In the genomic region with DNA sequence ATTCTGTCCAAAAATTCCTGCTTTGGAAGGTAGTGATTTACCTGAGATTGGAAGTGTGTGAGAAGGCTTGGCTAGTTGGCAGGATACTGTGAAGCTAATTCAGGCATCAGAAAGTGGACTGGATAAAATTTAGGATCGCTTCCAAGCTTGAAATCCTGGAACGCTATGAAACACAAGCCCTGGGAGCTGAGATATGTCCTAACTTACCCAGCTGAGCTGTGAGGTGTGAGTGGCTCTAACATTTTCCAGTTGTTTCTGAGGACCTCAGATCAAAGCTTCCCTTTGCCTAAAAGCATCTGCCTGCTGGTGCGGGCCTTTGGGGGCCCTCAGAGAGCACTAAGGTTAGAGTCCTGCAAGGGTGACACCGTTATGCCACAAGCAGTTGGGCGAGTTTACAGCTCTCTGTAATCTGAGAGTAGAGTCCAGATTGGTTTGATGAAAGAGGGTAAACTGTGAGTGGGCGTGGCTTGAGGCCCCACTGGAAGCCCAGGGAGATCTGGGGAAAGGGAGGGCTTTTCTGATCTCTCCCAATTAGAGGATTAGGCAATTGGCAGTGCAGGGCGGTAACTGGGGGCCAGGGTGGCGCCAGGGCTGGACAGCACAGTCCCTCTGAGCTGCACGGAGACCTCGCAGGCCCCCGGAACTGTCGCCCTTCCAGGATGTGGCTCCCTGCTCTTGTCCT, we compare ENCODE assay signal across 1 cellular context.
TF ChIP-seq lines count a peak whose summit lies in the region.

No MANE protein-coding gene starts in this region.

TF ChIP-seq in HepG2, 621 proteins besides CTCF, POLR2A, EP300 and RAD21 (continued from another document and continues in another):
- TF ChIP-seq ZMYM4 (CRISPR knock-in tag; IDR thresholded peaks at IDR 0.05) (0 out of 2 replicates have a peak, but pooled peaks have one; percentile 11), ZNF337 (CRISPR knock-in tag; IDR thresholded peaks at IDR 0.05; ENCODE audit: borderline replicate concordance, low read depth) (no peak), KLF13 (CRISPR knock-in tag; IDR thresholded peaks at IDR 0.05) (no peak), SNRNP70 (IDR thresholded peaks at IDR 0.05; ENCODE audit: low read depth, low read length) (no peak), FOSL1 (CRISPR knock-in tag; IDR thresholded peaks at IDR 0.05; ENCODE audit: borderline replicate concordance) (no peak), ZNF24 (IDR thresholded peaks at IDR 0.05) (no peak), ISL2 (CRISPR knock-in tag; IDR thresholded peaks at IDR 0.05) (no peak), CEBPB (IDR thresholded peaks at IDR 0.05; ENCODE audit: borderline replicate concordance, low read depth, low read length) (peak; percentile 37; the same call in 1 of the 2 replicates), HMGA1 (CRISPR knock-in tag; conservative IDR thresholded peaks at IDR 0.05) (no peak), AGO1 (IDR thresholded peaks at IDR 0.05; ENCODE audit: low read depth, low read length, poor library complexity, severe bottlenecking) (no peak), ELF1 (CRISPR knock-in tag; IDR thresholded peaks at IDR 0.05) (no peak), ERF (CRISPR knock-in tag; IDR thresholded peaks at IDR 0.05) (no peak), PAWR (CRISPR knock-in tag; IDR thresholded peaks at IDR 0.05; ENCODE audit: borderline replicate concordance) (no peak), NR2C2 (CRISPR knock-in tag; IDR thresholded peaks at IDR 0.05; ENCODE audit: borderline replicate concordance) (no peak), POGZ (CRISPR knock-in tag; IDR thresholded peaks at IDR 0.05) (no peak; the same call in 1 of the 2 replicates), HDAC1 (CRISPR knock-in tag; IDR thresholded peaks at IDR 0.05) (peak; percentile 33; the same call in 1 of the 2 replicates), ZGPAT (CRISPR knock-in tag; IDR thresholded peaks at IDR 0.05) (no peak; the same call in 1 of the 2 replicates), TAF15 (IDR thresholded peaks at IDR 0.05; ENCODE audit: low read depth, low read length, poor library complexity, severe bottlenecking) (no peak), HES4 (CRISPR knock-in tag; IDR thresholded peaks at IDR 0.05; ENCODE audit: borderline replicate concordance) (no peak), IRF2 (CRISPR knock-in tag; IDR thresholded peaks at IDR 0.05) (0 out of 2 replicates have a peak, but pooled peaks have one; percentile 24), ZBTB38 (CRISPR knock-in tag; IDR thresholded peaks at IDR 0.05) (no peak), ZNF224 (CRISPR knock-in tag; IDR thresholded peaks at IDR 0.05) (no peak), SIN3A (IDR thresholded peaks at IDR 0.05; ENCODE audit: borderline replicate concordance, low read depth, low read length) (peak; percentile 29; the same call in 1 of the 2 replicates), TCF7L2 (IDR thresholded peaks at IDR 0.05; ENCODE audit: low read depth, low read length) (no peak), RFXANK (CRISPR knock-in tag; IDR thresholded peaks at IDR 0.05) (no peak), RELA (CRISPR knock-in tag; IDR thresholded peaks at IDR 0.05) (no peak), SMC3 (IDR thresholded peaks at IDR 0.05; ENCODE audit: low read length) (no peak), STAT5B (CRISPR knock-in tag; IDR thresholded peaks at IDR 0.05) (no peak), PRDM10 (CRISPR knock-in tag; IDR thresholded peaks at IDR 0.05; ENCODE audit: low read depth) (no peak; the same call in 1 of the 2 replicates), NCOR1 (IDR thresholded peaks at IDR 0.05; ENCODE audit: borderline replicate concordance, low read length) (no peak), NFKB2 (CRISPR knock-in tag; IDR thresholded peaks at IDR 0.05; ENCODE audit: borderline replicate concordance) (no peak; the same call in 1 of the 2 replicates), ZNF589 (CRISPR knock-in tag; conservative IDR thresholded peaks at IDR 0.05) (no peak), ZBTB33 (CRISPR knock-in tag; IDR thresholded peaks at IDR 0.05) (no peak), PHF21A (CRISPR knock-in tag; IDR thresholded peaks at IDR 0.05) (peak; percentile 64; the same call in 1 of the 2 replicates)
- TF ChIP-seq, protein P1, sequence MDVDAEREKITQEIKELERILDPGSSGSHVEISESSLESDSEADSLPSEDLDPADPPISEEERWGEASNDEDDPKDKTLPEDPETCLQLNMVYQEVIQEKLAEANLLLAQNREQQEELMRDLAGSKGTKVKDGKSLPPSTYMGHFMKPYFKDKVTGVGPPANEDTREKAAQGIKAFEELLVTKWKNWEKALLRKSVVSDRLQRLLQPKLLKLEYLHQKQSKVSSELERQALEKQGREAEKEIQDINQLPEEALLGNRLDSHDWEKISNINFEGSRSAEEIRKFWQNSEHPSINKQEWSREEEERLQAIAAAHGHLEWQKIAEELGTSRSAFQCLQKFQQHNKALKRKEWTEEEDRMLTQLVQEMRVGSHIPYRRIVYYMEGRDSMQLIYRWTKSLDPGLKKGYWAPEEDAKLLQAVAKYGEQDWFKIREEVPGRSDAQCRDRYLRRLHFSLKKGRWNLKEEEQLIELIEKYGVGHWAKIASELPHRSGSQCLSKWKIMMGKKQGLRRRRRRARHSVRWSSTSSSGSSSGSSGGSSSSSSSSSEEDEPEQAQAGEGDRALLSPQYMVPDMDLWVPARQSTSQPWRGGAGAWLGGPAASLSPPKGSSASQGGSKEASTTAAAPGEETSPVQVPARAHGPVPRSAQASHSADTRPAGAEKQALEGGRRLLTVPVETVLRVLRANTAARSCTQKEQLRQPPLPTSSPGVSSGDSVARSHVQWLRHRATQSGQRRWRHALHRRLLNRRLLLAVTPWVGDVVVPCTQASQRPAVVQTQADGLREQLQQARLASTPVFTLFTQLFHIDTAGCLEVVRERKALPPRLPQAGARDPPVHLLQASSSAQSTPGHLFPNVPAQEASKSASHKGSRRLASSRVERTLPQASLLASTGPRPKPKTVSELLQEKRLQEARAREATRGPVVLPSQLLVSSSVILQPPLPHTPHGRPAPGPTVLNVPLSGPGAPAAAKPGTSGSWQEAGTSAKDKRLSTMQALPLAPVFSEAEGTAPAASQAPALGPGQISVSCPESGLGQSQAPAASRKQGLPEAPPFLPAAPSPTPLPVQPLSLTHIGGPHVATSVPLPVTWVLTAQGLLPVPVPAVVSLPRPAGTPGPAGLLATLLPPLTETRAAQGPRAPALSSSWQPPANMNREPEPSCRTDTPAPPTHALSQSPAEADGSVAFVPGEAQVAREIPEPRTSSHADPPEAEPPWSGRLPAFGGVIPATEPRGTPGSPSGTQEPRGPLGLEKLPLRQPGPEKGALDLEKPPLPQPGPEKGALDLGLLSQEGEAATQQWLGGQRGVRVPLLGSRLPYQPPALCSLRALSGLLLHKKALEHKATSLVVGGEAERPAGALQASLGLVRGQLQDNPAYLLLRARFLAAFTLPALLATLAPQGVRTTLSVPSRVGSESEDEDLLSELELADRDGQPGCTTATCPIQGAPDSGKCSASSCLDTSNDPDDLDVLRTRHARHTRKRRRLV (CRISPR knock-in tag; IDR thresholded peaks at IDR 0.05), result no peak
- TF ChIP-seq, protein P2, sequence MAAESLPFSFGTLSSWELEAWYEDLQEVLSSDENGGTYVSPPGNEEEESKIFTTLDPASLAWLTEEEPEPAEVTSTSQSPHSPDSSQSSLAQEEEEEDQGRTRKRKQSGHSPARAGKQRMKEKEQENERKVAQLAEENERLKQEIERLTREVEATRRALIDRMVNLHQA (CRISPR knock-in tag; IDR thresholded peaks at IDR 0.05), result no peak
- TF ChIP-seq, protein P3, sequence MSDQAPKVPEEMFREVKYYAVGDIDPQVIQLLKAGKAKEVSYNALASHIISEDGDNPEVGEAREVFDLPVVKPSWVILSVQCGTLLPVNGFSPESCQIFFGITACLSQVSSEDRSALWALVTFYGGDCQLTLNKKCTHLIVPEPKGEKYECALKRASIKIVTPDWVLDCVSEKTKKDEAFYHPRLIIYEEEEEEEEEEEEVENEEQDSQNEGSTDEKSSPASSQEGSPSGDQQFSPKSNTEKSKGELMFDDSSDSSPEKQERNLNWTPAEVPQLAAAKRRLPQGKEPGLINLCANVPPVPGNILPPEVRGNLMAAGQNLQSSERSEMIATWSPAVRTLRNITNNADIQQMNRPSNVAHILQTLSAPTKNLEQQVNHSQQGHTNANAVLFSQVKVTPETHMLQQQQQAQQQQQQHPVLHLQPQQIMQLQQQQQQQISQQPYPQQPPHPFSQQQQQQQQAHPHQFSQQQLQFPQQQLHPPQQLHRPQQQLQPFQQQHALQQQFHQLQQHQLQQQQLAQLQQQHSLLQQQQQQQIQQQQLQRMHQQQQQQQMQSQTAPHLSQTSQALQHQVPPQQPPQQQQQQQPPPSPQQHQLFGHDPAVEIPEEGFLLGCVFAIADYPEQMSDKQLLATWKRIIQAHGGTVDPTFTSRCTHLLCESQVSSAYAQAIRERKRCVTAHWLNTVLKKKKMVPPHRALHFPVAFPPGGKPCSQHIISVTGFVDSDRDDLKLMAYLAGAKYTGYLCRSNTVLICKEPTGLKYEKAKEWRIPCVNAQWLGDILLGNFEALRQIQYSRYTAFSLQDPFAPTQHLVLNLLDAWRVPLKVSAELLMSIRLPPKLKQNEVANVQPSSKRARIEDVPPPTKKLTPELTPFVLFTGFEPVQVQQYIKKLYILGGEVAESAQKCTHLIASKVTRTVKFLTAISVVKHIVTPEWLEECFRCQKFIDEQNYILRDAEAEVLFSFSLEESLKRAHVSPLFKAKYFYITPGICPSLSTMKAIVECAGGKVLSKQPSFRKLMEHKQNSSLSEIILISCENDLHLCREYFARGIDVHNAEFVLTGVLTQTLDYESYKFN (CRISPR knock-in tag; conservative IDR thresholded peaks at IDR 0.05), result peak; percentile 52
- TF ChIP-seq, protein P4, sequence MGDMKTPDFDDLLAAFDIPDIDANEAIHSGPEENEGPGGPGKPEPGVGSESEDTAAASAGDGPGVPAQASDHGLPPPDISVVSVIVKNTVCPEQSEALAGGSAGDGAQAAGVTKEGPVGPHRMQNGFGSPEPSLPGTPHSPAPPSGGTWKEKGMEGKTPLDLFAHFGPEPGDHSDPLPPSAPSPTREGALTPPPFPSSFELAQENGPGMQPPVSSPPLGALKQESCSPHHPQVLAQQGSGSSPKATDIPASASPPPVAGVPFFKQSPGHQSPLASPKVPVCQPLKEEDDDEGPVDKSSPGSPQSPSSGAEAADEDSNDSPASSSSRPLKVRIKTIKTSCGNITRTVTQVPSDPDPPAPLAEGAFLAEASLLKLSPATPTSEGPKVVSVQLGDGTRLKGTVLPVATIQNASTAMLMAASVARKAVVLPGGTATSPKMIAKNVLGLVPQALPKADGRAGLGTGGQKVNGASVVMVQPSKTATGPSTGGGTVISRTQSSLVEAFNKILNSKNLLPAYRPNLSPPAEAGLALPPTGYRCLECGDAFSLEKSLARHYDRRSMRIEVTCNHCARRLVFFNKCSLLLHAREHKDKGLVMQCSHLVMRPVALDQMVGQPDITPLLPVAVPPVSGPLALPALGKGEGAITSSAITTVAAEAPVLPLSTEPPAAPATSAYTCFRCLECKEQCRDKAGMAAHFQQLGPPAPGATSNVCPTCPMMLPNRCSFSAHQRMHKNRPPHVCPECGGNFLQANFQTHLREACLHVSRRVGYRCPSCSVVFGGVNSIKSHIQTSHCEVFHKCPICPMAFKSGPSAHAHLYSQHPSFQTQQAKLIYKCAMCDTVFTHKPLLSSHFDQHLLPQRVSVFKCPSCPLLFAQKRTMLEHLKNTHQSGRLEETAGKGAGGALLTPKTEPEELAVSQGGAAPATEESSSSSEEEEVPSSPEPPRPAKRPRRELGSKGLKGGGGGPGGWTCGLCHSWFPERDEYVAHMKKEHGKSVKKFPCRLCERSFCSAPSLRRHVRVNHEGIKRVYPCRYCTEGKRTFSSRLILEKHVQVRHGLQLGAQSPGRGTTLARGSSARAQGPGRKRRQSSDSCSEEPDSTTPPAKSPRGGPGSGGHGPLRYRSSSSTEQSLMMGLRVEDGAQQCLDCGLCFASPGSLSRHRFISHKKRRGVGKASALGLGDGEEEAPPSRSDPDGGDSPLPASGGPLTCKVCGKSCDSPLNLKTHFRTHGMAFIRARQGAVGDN (CRISPR knock-in tag; IDR thresholded peaks at IDR 0.05), result peak; percentile 69
